ENCODE assay signal across 1 cellular context in the genomic region with DNA sequence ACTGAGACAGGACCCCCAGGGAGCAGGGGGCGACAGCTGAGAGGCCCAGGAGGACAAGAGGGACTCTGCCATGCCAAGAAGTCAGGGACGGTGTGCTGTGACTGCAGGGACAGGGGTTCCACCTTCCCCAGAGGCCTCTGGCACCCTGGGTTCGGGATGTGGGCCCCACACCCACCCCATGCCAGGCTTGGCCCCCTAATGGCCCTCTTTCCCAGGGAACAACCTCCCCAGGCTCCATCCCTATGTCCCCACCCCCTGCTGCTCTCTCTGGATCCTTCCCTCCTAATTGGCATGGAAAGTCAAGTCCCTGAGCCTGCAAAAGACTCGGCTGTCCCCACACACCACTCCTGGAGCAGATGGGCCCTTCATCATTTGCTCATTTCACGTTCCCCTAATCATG.
TF ChIP-seq lines count a peak whose summit lies in the region.

No MANE protein-coding gene starts in this region.

TF ChIP-seq in GM23338, 12 proteins besides CTCF, POLR2A, EP300 and RAD21 (continued from another document):
- TF ChIP-seq, protein P1, sequence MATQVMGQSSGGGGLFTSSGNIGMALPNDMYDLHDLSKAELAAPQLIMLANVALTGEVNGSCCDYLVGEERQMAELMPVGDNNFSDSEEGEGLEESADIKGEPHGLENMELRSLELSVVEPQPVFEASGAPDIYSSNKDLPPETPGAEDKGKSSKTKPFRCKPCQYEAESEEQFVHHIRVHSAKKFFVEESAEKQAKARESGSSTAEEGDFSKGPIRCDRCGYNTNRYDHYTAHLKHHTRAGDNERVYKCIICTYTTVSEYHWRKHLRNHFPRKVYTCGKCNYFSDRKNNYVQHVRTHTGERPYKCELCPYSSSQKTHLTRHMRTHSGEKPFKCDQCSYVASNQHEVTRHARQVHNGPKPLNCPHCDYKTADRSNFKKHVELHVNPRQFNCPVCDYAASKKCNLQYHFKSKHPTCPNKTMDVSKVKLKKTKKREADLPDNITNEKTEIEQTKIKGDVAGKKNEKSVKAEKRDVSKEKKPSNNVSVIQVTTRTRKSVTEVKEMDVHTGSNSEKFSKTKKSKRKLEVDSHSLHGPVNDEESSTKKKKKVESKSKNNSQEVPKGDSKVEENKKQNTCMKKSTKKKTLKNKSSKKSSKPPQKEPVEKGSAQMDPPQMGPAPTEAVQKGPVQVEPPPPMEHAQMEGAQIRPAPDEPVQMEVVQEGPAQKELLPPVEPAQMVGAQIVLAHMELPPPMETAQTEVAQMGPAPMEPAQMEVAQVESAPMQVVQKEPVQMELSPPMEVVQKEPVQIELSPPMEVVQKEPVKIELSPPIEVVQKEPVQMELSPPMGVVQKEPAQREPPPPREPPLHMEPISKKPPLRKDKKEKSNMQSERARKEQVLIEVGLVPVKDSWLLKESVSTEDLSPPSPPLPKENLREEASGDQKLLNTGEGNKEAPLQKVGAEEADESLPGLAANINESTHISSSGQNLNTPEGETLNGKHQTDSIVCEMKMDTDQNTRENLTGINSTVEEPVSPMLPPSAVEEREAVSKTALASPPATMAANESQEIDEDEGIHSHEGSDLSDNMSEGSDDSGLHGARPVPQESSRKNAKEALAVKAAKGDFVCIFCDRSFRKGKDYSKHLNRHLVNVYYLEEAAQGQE (IDR thresholded peaks at IDR 0.05; ENCODE audit: unreplicated experiment), result no peak
- TF ChIP-seq NANOG (IDR thresholded peaks at IDR 0.05; ENCODE audit: borderline replicate concordance) (no peak), ZNF331 (CRISPR knock-in tag; IDR thresholded peaks at IDR 0.05; ENCODE audit: low read depth) (no peak), POLR2AphosphoS5 (IDR thresholded peaks at IDR 0.05; ENCODE audit: low read depth) (no peak), JUNB (IDR thresholded peaks at IDR 0.05; ENCODE audit: unreplicated experiment) (no peak), EZH2 (IDR thresholded peaks at IDR 0.05; ENCODE audit: low read depth, unreplicated experiment) (no peak)
- TF ChIP-seq, protein P2, sequence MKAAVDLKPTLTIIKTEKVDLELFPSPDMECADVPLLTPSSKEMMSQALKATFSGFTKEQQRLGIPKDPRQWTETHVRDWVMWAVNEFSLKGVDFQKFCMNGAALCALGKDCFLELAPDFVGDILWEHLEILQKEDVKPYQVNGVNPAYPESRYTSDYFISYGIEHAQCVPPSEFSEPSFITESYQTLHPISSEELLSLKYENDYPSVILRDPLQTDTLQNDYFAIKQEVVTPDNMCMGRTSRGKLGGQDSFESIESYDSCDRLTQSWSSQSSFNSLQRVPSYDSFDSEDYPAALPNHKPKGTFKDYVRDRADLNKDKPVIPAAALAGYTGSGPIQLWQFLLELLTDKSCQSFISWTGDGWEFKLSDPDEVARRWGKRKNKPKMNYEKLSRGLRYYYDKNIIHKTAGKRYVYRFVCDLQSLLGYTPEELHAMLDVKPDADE (IDR thresholded peaks at IDR 0.05), result no peak
- TF ChIP-seq, protein P3, sequence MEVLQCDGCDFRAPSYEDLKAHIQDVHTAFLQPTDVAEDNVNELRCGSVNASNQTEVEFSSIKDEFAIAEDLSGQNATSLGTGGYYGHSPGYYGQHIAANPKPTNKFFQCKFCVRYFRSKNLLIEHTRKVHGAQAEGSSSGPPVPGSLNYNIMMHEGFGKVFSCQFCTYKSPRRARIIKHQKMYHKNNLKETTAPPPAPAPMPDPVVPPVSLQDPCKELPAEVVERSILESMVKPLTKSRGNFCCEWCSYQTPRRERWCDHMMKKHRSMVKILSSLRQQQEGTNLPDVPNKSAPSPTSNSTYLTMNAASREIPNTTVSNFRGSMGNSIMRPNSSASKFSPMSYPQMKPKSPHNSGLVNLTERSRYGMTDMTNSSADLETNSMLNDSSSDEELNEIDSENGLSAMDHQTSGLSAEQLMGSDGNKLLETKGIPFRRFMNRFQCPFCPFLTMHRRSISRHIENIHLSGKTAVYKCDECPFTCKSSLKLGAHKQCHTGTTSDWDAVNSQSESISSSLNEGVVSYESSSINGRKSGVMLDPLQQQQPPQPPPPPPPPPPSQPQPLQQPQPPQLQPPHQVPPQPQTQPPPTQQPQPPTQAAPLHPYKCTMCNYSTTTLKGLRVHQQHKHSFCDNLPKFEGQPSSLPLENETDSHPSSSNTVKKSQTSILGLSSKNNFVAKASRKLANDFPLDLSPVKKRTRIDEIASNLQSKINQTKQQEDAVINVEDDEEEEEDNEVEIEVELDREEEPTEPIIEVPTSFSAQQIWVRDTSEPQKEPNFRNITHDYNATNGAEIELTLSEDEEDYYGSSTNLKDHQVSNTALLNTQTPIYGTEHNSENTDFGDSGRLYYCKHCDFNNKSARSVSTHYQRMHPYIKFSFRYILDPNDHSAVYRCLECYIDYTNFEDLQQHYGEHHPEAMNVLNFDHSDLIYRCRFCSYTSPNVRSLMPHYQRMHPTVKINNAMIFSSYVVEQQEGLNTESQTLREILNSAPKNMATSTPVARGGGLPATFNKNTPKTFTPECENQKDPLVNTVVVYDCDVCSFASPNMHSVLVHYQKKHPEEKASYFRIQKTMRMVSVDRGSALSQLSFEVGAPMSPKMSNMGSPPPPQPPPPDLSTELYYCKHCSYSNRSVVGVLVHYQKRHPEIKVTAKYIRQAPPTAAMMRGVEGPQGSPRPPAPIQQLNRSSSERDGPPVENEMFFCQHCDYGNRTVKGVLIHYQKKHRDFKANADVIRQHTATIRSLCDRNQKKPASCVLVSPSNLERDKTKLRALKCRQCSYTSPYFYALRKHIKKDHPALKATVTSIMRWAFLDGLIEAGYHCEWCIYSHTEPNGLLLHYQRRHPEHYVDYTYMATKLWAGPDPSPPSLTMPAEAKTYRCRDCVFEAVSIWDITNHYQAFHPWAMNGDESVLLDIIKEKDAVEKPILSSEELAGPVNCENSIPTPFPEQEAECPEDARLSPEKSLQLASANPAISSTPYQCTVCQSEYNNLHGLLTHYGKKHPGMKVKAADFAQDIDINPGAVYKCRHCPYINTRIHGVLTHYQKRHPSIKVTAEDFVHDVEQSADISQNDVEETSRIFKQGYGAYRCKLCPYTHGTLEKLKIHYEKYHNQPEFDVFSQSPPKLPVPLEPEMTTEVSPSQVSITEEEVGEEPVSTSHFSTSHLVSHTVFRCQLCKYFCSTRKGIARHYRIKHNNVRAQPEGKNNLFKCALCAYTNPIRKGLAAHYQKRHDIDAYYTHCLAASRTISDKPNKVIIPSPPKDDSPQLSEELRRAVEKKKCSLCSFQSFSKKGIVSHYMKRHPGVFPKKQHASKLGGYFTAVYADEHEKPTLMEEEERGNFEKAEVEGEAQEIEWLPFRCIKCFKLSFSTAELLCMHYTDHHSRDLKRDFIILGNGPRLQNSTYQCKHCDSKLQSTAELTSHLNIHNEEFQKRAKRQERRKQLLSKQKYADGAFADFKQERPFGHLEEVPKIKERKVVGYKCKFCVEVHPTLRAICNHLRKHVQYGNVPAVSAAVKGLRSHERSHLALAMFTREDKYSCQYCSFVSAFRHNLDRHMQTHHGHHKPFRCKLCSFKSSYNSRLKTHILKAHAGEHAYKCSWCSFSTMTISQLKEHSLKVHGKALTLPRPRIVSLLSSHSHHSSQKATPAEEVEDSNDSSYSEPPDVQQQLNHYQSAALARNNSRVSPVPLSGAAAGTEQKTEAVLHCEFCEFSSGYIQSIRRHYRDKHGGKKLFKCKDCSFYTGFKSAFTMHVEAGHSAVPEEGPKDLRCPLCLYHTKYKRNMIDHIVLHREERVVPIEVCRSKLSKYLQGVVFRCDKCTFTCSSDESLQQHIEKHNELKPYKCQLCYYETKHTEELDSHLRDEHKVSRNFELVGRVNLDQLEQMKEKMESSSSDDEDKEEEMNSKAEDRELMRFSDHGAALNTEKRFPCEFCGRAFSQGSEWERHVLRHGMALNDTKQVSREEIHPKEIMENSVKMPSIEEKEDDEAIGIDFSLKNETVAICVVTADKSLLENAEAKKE (CRISPR knock-in tag; IDR thresholded peaks at IDR 0.05), result no peak
